1 cellular context compared by ENCODE assay signal in genomic region chr14:96481731-96482314, GRCh38.
A peak's percentile ranks its signal among the peaks of the same experiment; 100 is the strongest.
TF ChIP-seq lines count a peak whose summit lies in the region.

No MANE protein-coding gene starts in this region.

TF ChIP-seq in HepG2, 621 proteins besides CTCF, POLR2A, EP300 and RAD21 (continued from another document and continues in another):
- TF ChIP-seq ASH2L (IDR thresholded peaks at IDR 0.05; ENCODE audit: insufficient read length, low read depth, low read length) (no peak), FOXK1 (CRISPR knock-in tag; IDR thresholded peaks at IDR 0.05; ENCODE audit: borderline replicate concordance, low read depth) (no peak), MAF1 (CRISPR knock-in tag; IDR thresholded peaks at IDR 0.05; ENCODE audit: borderline replicate concordance) (no peak), NFE2L2 (IDR thresholded peaks at IDR 0.05; ENCODE audit: low read length) (no peak), MXI1 (IDR thresholded peaks at IDR 0.05; ENCODE audit: borderline replicate concordance, low read depth, low read length) (no peak), ZNF687 (CRISPR knock-in tag; IDR thresholded peaks at IDR 0.05) (no peak), ATAD3A (CRISPR knock-in tag; IDR thresholded peaks at IDR 0.05) (no peak), NFIB (CRISPR knock-in tag; IDR thresholded peaks at IDR 0.05; ENCODE audit: borderline replicate concordance) (no peak), GTF2F1 (IDR thresholded peaks at IDR 0.05; ENCODE audit: low read length) (no peak), TFDP2 (CRISPR knock-in tag; IDR thresholded peaks at IDR 0.05) (no peak), ARID5B (CRISPR knock-in tag; IDR thresholded peaks at IDR 0.05) (peak; percentile 63), POGZ (CRISPR knock-in tag; IDR thresholded peaks at IDR 0.05) (no peak), RXRB (CRISPR knock-in tag; IDR thresholded peaks at IDR 0.05; ENCODE audit: borderline replicate concordance) (peak; percentile 48; the same call in 1 of the 2 replicates), SMYD3 (CRISPR knock-in tag; IDR thresholded peaks at IDR 0.05) (no peak), ZNF142 (CRISPR knock-in tag; IDR thresholded peaks at IDR 0.05) (no peak), ZNF720 (CRISPR knock-in tag; IDR thresholded peaks at IDR 0.05) (no peak), FOXA1 (IDR thresholded peaks at IDR 0.05) (no peak), FOXA1 (CRISPR knock-in tag; IDR thresholded peaks at IDR 0.05) (no peak), USF2 (IDR thresholded peaks at IDR 0.05; ENCODE audit: low read depth, low read length) (no peak), USF2 (CRISPR knock-in tag; IDR thresholded peaks at IDR 0.05; ENCODE audit: borderline replicate concordance) (no peak), ZNF703 (CRISPR knock-in tag; IDR thresholded peaks at IDR 0.05; ENCODE audit: borderline replicate concordance) (no peak), ATM (IDR thresholded peaks at IDR 0.05; ENCODE audit: borderline replicate concordance) (no peak), ZFP36L1 (CRISPR knock-in tag; IDR thresholded peaks at IDR 0.05) (no peak), ZNF280D (CRISPR knock-in tag; IDR thresholded peaks at IDR 0.05) (no peak), ZNF34 (CRISPR knock-in tag; IDR thresholded peaks at IDR 0.05; ENCODE audit: borderline replicate concordance) (no peak), ZMYM4 (CRISPR knock-in tag; IDR thresholded peaks at IDR 0.05) (peak; percentile 47; the same call in 1 of the 2 replicates), ATF7-NPFF (CRISPR knock-in tag; IDR thresholded peaks at IDR 0.05; ENCODE audit: low read depth) (no peak), PCBP2 (optimal IDR thresholded peaks at IDR 0.05; ENCODE audit: low read depth, low read length, poor library complexity, severe bottlenecking) (no peak), ZFP41 (CRISPR knock-in tag; IDR thresholded peaks at IDR 0.05; ENCODE audit: borderline replicate concordance) (no peak), CBX1 (IDR thresholded peaks at IDR 0.05; ENCODE audit: low read depth) (no peak), MTA3 (CRISPR knock-in tag; IDR thresholded peaks at IDR 0.05) (no peak), ZNF572 (CRISPR knock-in tag; IDR thresholded peaks at IDR 0.05) (no peak), ZNF33B (CRISPR knock-in tag; IDR thresholded peaks at IDR 0.05) (no peak), NFKB2 (CRISPR knock-in tag; IDR thresholded peaks at IDR 0.05; ENCODE audit: borderline replicate concordance) (no peak), ZNF557 (CRISPR knock-in tag; IDR thresholded peaks at IDR 0.05) (no peak), ZFP62 (CRISPR knock-in tag; IDR thresholded peaks at IDR 0.05) (no peak), ZMYM2 (CRISPR knock-in tag; IDR thresholded peaks at IDR 0.05) (peak; percentile 47; the same call in 1 of the 2 replicates), NR2F6 (IDR thresholded peaks at IDR 0.05) (peak; percentile 67), NR2F6 (CRISPR knock-in tag; IDR thresholded peaks at IDR 0.05) (peak; percentile 65), ZBTB33 (CRISPR knock-in tag; IDR thresholded peaks at IDR 0.05) (no peak), ZNF562 (CRISPR knock-in tag; IDR thresholded peaks at IDR 0.05; ENCODE audit: borderline replicate concordance) (no peak), FOXM1 (CRISPR knock-in tag; IDR thresholded peaks at IDR 0.05) (no peak)
